ENCODE assay signal across 16 cellular contexts in the genomic region with DNA sequence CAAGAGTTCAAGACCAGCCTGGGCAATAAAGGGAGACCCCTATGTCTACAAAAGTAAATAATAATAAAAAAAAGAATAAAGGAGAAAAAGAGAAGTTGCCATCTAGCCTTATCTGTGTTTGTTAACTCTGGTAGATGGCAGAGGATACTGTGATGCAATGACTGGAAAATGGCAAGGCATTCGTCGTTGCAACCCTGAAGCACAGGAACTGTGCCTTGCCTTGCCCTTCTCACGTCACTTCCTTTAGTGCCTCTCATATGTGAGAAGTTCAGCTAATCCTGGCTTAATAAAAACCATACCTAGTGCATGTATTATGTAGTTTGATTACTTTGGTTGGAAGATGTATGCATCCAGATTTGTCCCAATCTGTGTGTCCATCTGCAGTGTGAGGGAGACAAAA. TPM values are rescaled to one million over a fixed set of nuclear protein-coding genes. Genes with fewer than 3 reads are reported as not detected.
"Had no signal": no experiment of that assay in that cellular context is flagged by ENCODE, and none has a peak within 500 bp of the region (broad histone marks: within the 10 kb centered on the region; RNA-seq: fewer than 3 reads in every experiment).

No MANE protein-coding gene starts in this region.

- FAIRE-seq: TTC549 had no signal

- DNase-seq: activated CD4-positive, alpha-beta memory T cell treated with anti-CD3 and anti-CD28 coated beads, Interleukin-2, amount 10 ng/mL, durations not matched to agents 7 days and 5 days; activated gamma-delta T cell; activated T-cell treated with anti-CD3 and anti-CD28 coated beads, Interleukin-2, amount 50 U/mL, for 48 hours; anterior cingulate cortex; cerebellar nuclear complex; dermis blood vessel endothelial cell; erythroblast; glutamatergic neuron; nucleus accumbens; tibial artery had no signal

- ATAC-seq: natural killer cell treated with Interleukin-12 subunit alpha and Interleukin-12 subunit beta and Interleukin-15 and Interleukin-18, amount 100 ng/mL, for 72 hours; stimulated activated effector memory CD8-positive, alpha-beta T cell treated with anti-CD3 and anti-CD28 coated beads, Interleukin-12 subunit alpha, Interleukin-12 subunit beta, amount 100 ng/mL, for 72 hours had no signal

RNA-seq across cellular contexts. Expression of a gene that starts 49.2 kb away (rescaled TPM):
- total RNA-seq: activated CD4-positive, alpha-beta memory T cell treated with anti-CD3 and anti-CD28 coated beads, Interleukin-2, amount 10 ng/mL, durations not matched to agents 7 days and 5 days; dermis blood vessel endothelial cell; mucosa of gallbladder; natural killer cell treated with Interleukin-12 subunit alpha and Interleukin-12 subunit beta and Interleukin-15 and Interleukin-18, amount 100 ng/mL, for 72 hours; posterior vena cava; vagina had no signal
